Comparison of ENCODE assay signal across 1 cellular context in genomic region chr12:94147991-94148840, GRCh38.
A peak's percentile ranks its signal among the peaks of the same experiment; 100 is the strongest.
TF ChIP-seq lines count a peak whose summit lies in the region.

TSS of gene PLXNC1 (plus strand) at chr12:94148577. CDS start at chr12:94148972, 395 bp downstream.

TF ChIP-seq in HepG2, 621 proteins besides CTCF, POLR2A, EP300 and RAD21 (continued from another document and continues in another):
- no peak for TF ChIP-seq ZBTB21 (CRISPR knock-in tag; IDR thresholded peaks at IDR 0.05)
- no peak for TF ChIP-seq AGO2 (optimal IDR thresholded peaks at IDR 0.05; ENCODE audit: low read depth, low read length)
- TF ChIP-seq ZNF646 (CRISPR knock-in tag; IDR thresholded peaks at IDR 0.05), result no peak
- no peak for TF ChIP-seq ZNF878 (CRISPR knock-in tag; IDR thresholded peaks at IDR 0.05)
- no peak; the same call in 1 of the 2 replicates for TF ChIP-seq E2F1 (CRISPR knock-in tag; IDR thresholded peaks at IDR 0.05)
- TF ChIP-seq ZBED4 (CRISPR knock-in tag; IDR thresholded peaks at IDR 0.05; ENCODE audit: borderline replicate concordance), result no peak
- TF ChIP-seq ZSCAN12 (CRISPR knock-in tag; IDR thresholded peaks at IDR 0.05), result no peak
- peak; percentile 3 for TF ChIP-seq HNRNPK (IDR thresholded peaks at IDR 0.05; ENCODE audit: low read depth, low read length, poor library complexity, severe bottlenecking)
- 0 out of 2 replicates have a peak, but pooled peaks have one; percentile 6 for TF ChIP-seq ATF2 (CRISPR knock-in tag; IDR thresholded peaks at IDR 0.05)
- no peak for TF ChIP-seq SPEN (CRISPR knock-in tag; IDR thresholded peaks at IDR 0.05; ENCODE audit: low read depth)
- TF ChIP-seq NFIC (IDR thresholded peaks at IDR 0.05; ENCODE audit: low read length), result no peak
- no peak for TF ChIP-seq RBM22 (optimal IDR thresholded peaks at IDR 0.05; ENCODE audit: low read length)
- no peak for TF ChIP-seq RFXANK (CRISPR knock-in tag; IDR thresholded peaks at IDR 0.05)
- TF ChIP-seq ZMYM2 (CRISPR knock-in tag; IDR thresholded peaks at IDR 0.05), result no peak
- TF ChIP-seq ARID5B (CRISPR knock-in tag; IDR thresholded peaks at IDR 0.05), result no peak
- no peak for TF ChIP-seq GATAD2A (CRISPR knock-in tag; IDR thresholded peaks at IDR 0.05)
- no peak for TF ChIP-seq HNF4G (IDR thresholded peaks at IDR 0.05; ENCODE audit: borderline replicate concordance, low read depth, low read length)
- no peak for TF ChIP-seq HNF4G (CRISPR knock-in tag; IDR thresholded peaks at IDR 0.05; ENCODE audit: borderline replicate concordance, low read depth)
- no peak for TF ChIP-seq ZNF788 (CRISPR knock-in tag; IDR thresholded peaks at IDR 0.05; ENCODE audit: borderline replicate concordance)
- TF ChIP-seq EZH2 (conservative IDR thresholded peaks at IDR 0.05; ENCODE audit: low read depth, low read length), result no peak
- no peak for TF ChIP-seq WIZ (CRISPR knock-in tag; IDR thresholded peaks at IDR 0.05)
- TF ChIP-seq ZNF124 (CRISPR knock-in tag; IDR thresholded peaks at IDR 0.05), result no peak
- no peak for TF ChIP-seq IKZF1 (IDR thresholded peaks at IDR 0.05)
- TF ChIP-seq TCF7L2 (IDR thresholded peaks at IDR 0.05; ENCODE audit: low read depth, low read length), result no peak
- no peak for TF ChIP-seq NR1H2 (CRISPR knock-in tag; IDR thresholded peaks at IDR 0.05; ENCODE audit: borderline replicate concordance, low read depth)
- no peak for TF ChIP-seq TCF12 (IDR thresholded peaks at IDR 0.05)
- no peak for TF ChIP-seq TCF12 (CRISPR knock-in tag; IDR thresholded peaks at IDR 0.05)
- TF ChIP-seq ZNF574 (CRISPR knock-in tag; IDR thresholded peaks at IDR 0.05), result peak; percentile 34; the same call in 1 of the 2 replicates
- TF ChIP-seq ZNF512 (CRISPR knock-in tag; IDR thresholded peaks at IDR 0.05), result no peak
- TF ChIP-seq NRL (CRISPR knock-in tag; IDR thresholded peaks at IDR 0.05; ENCODE audit: borderline replicate concordance), result no peak
- peak; percentile 24; the same call in 1 of the 2 replicates for TF ChIP-seq NFKB2 (CRISPR knock-in tag; IDR thresholded peaks at IDR 0.05; ENCODE audit: borderline replicate concordance)
- TF ChIP-seq ARNTL (CRISPR knock-in tag; IDR thresholded peaks at IDR 0.05), result no peak
- no peak for TF ChIP-seq DZIP1 (CRISPR knock-in tag; IDR thresholded peaks at IDR 0.05)
- no peak for TF ChIP-seq SRF (IDR thresholded peaks at IDR 0.05; ENCODE audit: low read depth, low read length)
